Comparison of ENCODE assay signal across 2 cellular contexts in genomic region chr6:161349886-161350285, GRCh38.
TF ChIP-seq lines count a peak whose summit lies in the region.

No MANE protein-coding gene starts in this region.

TF ChIP-seq in GM23338, 12 proteins besides CTCF, POLR2A, EP300 and RAD21:
- TF ChIP-seq ZNF462 (CRISPR knock-in tag; IDR thresholded peaks at IDR 0.05) (no peak), REST (IDR thresholded peaks at IDR 0.05; ENCODE audit: unreplicated experiment) (no peak), POLR2AphosphoS5 (IDR thresholded peaks at IDR 0.05; ENCODE audit: low read depth) (no peak), STAT1 (IDR thresholded peaks at IDR 0.05; ENCODE audit: unreplicated experiment) (no peak), ETS1 (IDR thresholded peaks at IDR 0.05) (no peak), EZH2phosphoT487 (IDR thresholded peaks at IDR 0.05; ENCODE audit: unreplicated experiment) (no peak), EZH2 (IDR thresholded peaks at IDR 0.05; ENCODE audit: low read depth, unreplicated experiment) (no peak), JUNB (IDR thresholded peaks at IDR 0.05; ENCODE audit: unreplicated experiment) (no peak), ZNF331 (CRISPR knock-in tag; IDR thresholded peaks at IDR 0.05; ENCODE audit: low read depth) (no peak)
TF ChIP-seq in GM23338: peak in this region for 0.

TF ChIP-seq in HCT116, 20 proteins besides CTCF, POLR2A, EP300 and RAD21:
- no peak for TF ChIP-seq ATF3 (IDR thresholded peaks at IDR 0.05)
- TF ChIP-seq CEBPB (IDR thresholded peaks at IDR 0.05; ENCODE audit: low read depth): no peak
- TF ChIP-seq YY1 (IDR thresholded peaks at IDR 0.05; ENCODE audit: extremely low read depth, insufficient replicate concordance, low read depth, low read length): no peak
- no peak for TF ChIP-seq SIN3A (IDR thresholded peaks at IDR 0.05; ENCODE audit: low read depth)
- no peak for TF ChIP-seq POLR2AphosphoS5 (IDR thresholded peaks at IDR 0.05; ENCODE audit: low read depth, low read length)
- TF ChIP-seq FOSL1 (IDR thresholded peaks at IDR 0.05; ENCODE audit: low read depth): no peak
